ENCODE assay signal across 18 cellular contexts in the genomic region with DNA sequence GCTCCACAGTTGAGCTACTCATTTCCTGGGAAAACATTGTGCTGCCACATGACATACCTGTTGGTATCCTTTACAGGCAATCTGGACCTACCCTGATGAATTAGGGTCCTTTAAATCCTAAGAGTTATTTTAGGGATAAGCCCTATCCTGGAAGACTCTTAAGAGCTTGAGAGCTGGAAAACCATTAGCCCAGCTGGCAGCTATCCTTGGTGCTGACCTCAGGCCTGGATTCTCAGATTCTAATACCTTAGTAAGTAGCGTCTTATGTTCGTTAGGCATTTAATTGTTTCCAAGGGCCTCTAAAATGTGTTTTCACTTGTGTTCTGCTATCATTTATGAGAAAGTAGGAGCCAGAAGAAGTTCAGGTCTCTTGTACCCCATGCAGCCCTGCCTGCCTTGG.
DNase-seq lines count a peak whose midpoint lies in the region; ATAC-seq, FAIRE-seq and TF ChIP-seq lines count a peak whose summit lies in the region.
"Had no signal": no experiment of that assay in that cellular context is flagged by ENCODE, and none has a peak within 500 bp of the region (broad histone marks: within the 10 kb centered on the region; RNA-seq: fewer than 3 reads in every experiment).

No MANE protein-coding gene starts in this region.

- in situ Hi-C loops in GM12878 (cut with MboI): no loop called here

- TF ChIP-seq CTCF in A673 (conservative IDR thresholded peaks at IDR 0.05; ENCODE audit: low read depth, low read length) (no peak), GM12878 (IDR thresholded peaks at IDR 0.05 in 2 of 3, conservative IDR thresholded peaks at IDR 0.05 in 1 of 3; ENCODE audit: control insufficient read depth in 2 of 3, extremely low read depth in 1 of 3, insufficient read depth in 1 of 3, low read depth in 3 of 3, low read length in 3 of 3) (no peak), natural killer cell (IDR thresholded peaks at IDR 0.05) (no peak)

- no peak overlapping the region for H3K27ac Mint-ChIP-seq in natural killer cell
- H3K27ac Mint-ChIP-seq: T-cell had no signal

- H3K27me3 ChIP-seq in A673 (replicated peaks; ENCODE audit: insufficient read depth, low read depth, low read length, poor library complexity): peaks cover 40% of the 10 kb centered on the region
- H3K27me3 ChIP-seq in GM12878 (replicated peaks in 1 of 2; ENCODE audit: control insufficient read depth in 2 of 2, insufficient read depth in 2 of 2, low read length in 1 of 2): no peaks in the 10 kb centered on the region; a peak in 1 of 4 replicates
- H3K27me3 ChIP-seq in small intestine (ENCODE audit: control insufficient read depth in 2 of 2, insufficient read depth in 2 of 2, low read length in 2 of 2): no peaks in the 10 kb centered on the region
- H3K27me3 ChIP-seq: pancreas had no signal

- TF ChIP-seq EP300 in GM12878 (IDR thresholded peaks at IDR 0.05; ENCODE audit: borderline replicate concordance in 1 of 2, control insufficient read depth in 1 of 2, low read depth in 2 of 2, low read length in 2 of 2): no peak

- FAIRE-seq in GM12878 (lab: Jason Lieb, UNC) (no peak), small intestine (lab: Jason Lieb, UNC) (no peak)
- FAIRE-seq: frontal cortex, pancreas had no signal

- no peaks in the 10 kb centered on the region for H3K36me3 Mint-ChIP-seq in natural killer cell
- H3K36me3 Mint-ChIP-seq: T-cell had no signal

- H3K9me3 ChIP-seq in A673 (ENCODE audit: low read depth, low read length, poor library complexity, severe bottlenecking) (no peaks in the 10 kb centered on the region), GM12878 (replicated peaks; ENCODE audit: control insufficient read depth, insufficient read depth, low read length) (no peaks in the 10 kb centered on the region), small intestine (ENCODE audit: control insufficient read depth, low read depth) (no peaks in the 10 kb centered on the region)
- H3K9me3 ChIP-seq: mucosa of descending colon, pancreas had no signal

- H3K4me3 ChIP-seq in A673 (ENCODE audit: low read depth, low read length, poor library complexity, severe bottlenecking) (no peak overlapping the region), GM12878 (no peak overlapping the region), small intestine (ENCODE audit: low read depth in 1 of 2, low read length in 2 of 2) (no peak overlapping the region)
- H3K4me3 ChIP-seq: mucosa of descending colon, pancreas, PC-9 had no signal

- no peaks in the 10 kb centered on the region for H3K79me2 ChIP-seq in GM12878 (ENCODE audit: control insufficient read depth, insufficient read depth, low read length)

- ATAC-seq in GM12878: no peak
- no peak for ATAC-seq in HG03565 (IDR thresholded peaks at IDR 0.05; ENCODE audit: unreplicated experiment)
- ATAC-seq in natural killer cell: no peak
- ATAC-seq: mucosa of descending colon, pancreas, T-cell had no signal

- no peaks in the 10 kb centered on the region for H3K4me1 Mint-ChIP-seq in natural killer cell
- H3K4me1 Mint-ChIP-seq: T-cell had no signal

- BruUV-seq in A673 (replicated peaks; lab: Mats Ljungman, UMichigan): no TSS peak
- BruUV-seq in GM12878 (replicated peaks; lab: Mats Ljungman, UMichigan): no TSS peak

- CTCF ChIA-PET in A673 (lab: Charles Lee) (no interaction called here), GM12878 (lab: Yijun Ruan, JAX) (no interaction called here)

- POLR2A ChIA-PET in A673 (lab: Charles Lee; ENCODE audit: low non-redundant PET) (no interaction called here), GM12878 (lab: Charles Lee) (no interaction called here)

- H3K4me2 ChIP-seq in GM12878 (ENCODE audit: control insufficient read depth, insufficient read depth): no peak overlapping the region
- H3K4me2 ChIP-seq: PC-9 had no signal

- H3K4me3 Mint-ChIP-seq in natural killer cell: no peak overlapping the region
- H3K4me3 Mint-ChIP-seq: T-cell had no signal

- no peak overlapping the region for H3K9ac ChIP-seq in GM12878 (ENCODE audit: control insufficient read depth, insufficient read depth, low read length)

- no peaks in the 10 kb centered on the region for H3K9me3 Mint-ChIP-seq in natural killer cell
- H3K9me3 Mint-ChIP-seq: T-cell had no signal

- no peaks in the 10 kb centered on the region for H4K20me1 ChIP-seq in GM12878 (ENCODE audit: control insufficient read depth, insufficient read depth)

- SMC1A ChIA-PET in GM12878 (lab: Charles Lee; ENCODE audit: uncharacterized antibody, unreplicated experiment): interaction anchor here (1.7 kb wide), 1 partner anchor 8 kb away, joined by 4 read pairs; no protein-coding TSS in a partner anchor

- H3K27ac ChIP-seq in A673 (ENCODE audit: low read depth, low read length, poor library complexity, severe bottlenecking) (no peak overlapping the region), GM12878 (ENCODE audit: control insufficient read depth, insufficient read depth) (no peak overlapping the region), small intestine (ENCODE audit: low read depth in 1 of 2, low read length in 1 of 2) (no peak overlapping the region)
- H3K27ac ChIP-seq: pancreas, PC-9 had no signal

- DNase-seq in A673 (ENCODE audit: low spot score): peak; percentile 32
- peak; percentile 4 for DNase-seq in LHCN-M2 (ENCODE audit: low read depth)
- no peak for DNase-seq in GM12878 (ENCODE audit: low read depth, low spot score)
- DNase-seq in iPS-NIHi7 (ENCODE audit: extremely low spot score): peak; percentile 63
- DNase-seq in small intestine: no peak
- DNase-seq in natural killer cell: no peak
- DNase-seq in H4 (ENCODE audit: low spot score): no peak
- DNase-seq: AML-193, dermis blood vessel endothelial cell, DMS53, mucosa of descending colon, NCI-H446, pancreas, PC-9, substantia nigra, T-cell had no signal

- no peak for TF ChIP-seq POLR2A in GM12878 (IDR thresholded peaks at IDR 0.05; ENCODE audit: low read depth, low read length)

- TF ChIP-seq RAD21 in GM12878 (IDR thresholded peaks at IDR 0.05; ENCODE audit: insufficient read depth, low read depth, low read length): no peak

- H3K4me1 ChIP-seq in A673 (ENCODE audit: insufficient read depth, low read length, poor library complexity, severe bottlenecking): no peaks in the 10 kb centered on the region
- H3K4me1 ChIP-seq in GM12878 (ENCODE audit: control insufficient read depth, insufficient read depth, low read length): no peaks in the 10 kb centered on the region
- H3K4me1 ChIP-seq in small intestine (ENCODE audit: control insufficient read depth in 2 of 2, insufficient read depth in 1 of 2, low read depth in 1 of 2, low read length in 1 of 2): no peaks in the 10 kb centered on the region
- H3K4me1 ChIP-seq: pancreas had no signal

- 86% methylated on average over 2 of the region's 2 CpGs for WGBS in GM12878 (ENCODE audit: insufficient coverage, insufficient replicate concordance, low lambda C conversion rate, missing lambda C conversion rate)
- WGBS in small intestine, 3 donors: 38 to 73% (median 54%) methylated on average over 2 of the region's 2 CpGs

- intact Hi-C loops in A673 (cut with micrococcal nuclease; ENCODE audit: unreplicated experiment) (no loop called here), GM12878 (cut with micrococcal nuclease; ENCODE audit: unreplicated experiment) (no loop called here), natural killer cell (cut with micrococcal nuclease) (no loop called here)

- H2AFZ ChIP-seq in GM12878 (ENCODE audit: control insufficient read depth, low read depth, low read length): no peak overlapping the region
- H2AFZ ChIP-seq: PC-9 had no signal

- RAD21 ChIA-PET in GM12878 (lab: Charles Lee; ENCODE audit: unreplicated experiment): no interaction called here

- H3K36me3 ChIP-seq in A673 (ENCODE audit: insufficient read depth, low read length, poor library complexity, severe bottlenecking) (no peaks in the 10 kb centered on the region), GM12878 (ENCODE audit: control insufficient read depth in 2 of 2, insufficient read depth in 2 of 2, low read length in 1 of 2) (no peaks in the 10 kb centered on the region), small intestine (ENCODE audit: control insufficient read depth in 2 of 2, insufficient read depth in 2 of 2, low read length in 2 of 2) (no peaks in the 10 kb centered on the region)
- H3K36me3 ChIP-seq: pancreas had no signal

- H3K27me3 Mint-ChIP-seq in natural killer cell (ENCODE audit: low read depth in 2 of 2): peaks cover 16 to 22% of the 10 kb centered on the region in 2 donors

TF ChIP-seq in GM12878, 131 proteins besides CTCF, POLR2A, EP300 and RAD21 (continues in another document):
- TF ChIP-seq NFXL1 (IDR thresholded peaks at IDR 0.05; ENCODE audit: borderline replicate concordance): no peak
- TF ChIP-seq, protein P1, sequence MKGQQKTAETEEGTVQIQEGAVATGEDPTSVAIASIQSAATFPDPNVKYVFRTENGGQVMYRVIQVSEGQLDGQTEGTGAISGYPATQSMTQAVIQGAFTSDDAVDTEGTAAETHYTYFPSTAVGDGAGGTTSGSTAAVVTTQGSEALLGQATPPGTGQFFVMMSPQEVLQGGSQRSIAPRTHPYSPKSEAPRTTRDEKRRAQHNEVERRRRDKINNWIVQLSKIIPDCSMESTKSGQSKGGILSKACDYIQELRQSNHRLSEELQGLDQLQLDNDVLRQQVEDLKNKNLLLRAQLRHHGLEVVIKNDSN (IDR thresholded peaks at IDR 0.05; ENCODE audit: borderline replicate concordance, extremely low read length, insufficient read depth, low read depth, low read length): no peak
- TF ChIP-seq JUNB (IDR thresholded peaks at IDR 0.05): no peak
- TF ChIP-seq, protein P2, sequence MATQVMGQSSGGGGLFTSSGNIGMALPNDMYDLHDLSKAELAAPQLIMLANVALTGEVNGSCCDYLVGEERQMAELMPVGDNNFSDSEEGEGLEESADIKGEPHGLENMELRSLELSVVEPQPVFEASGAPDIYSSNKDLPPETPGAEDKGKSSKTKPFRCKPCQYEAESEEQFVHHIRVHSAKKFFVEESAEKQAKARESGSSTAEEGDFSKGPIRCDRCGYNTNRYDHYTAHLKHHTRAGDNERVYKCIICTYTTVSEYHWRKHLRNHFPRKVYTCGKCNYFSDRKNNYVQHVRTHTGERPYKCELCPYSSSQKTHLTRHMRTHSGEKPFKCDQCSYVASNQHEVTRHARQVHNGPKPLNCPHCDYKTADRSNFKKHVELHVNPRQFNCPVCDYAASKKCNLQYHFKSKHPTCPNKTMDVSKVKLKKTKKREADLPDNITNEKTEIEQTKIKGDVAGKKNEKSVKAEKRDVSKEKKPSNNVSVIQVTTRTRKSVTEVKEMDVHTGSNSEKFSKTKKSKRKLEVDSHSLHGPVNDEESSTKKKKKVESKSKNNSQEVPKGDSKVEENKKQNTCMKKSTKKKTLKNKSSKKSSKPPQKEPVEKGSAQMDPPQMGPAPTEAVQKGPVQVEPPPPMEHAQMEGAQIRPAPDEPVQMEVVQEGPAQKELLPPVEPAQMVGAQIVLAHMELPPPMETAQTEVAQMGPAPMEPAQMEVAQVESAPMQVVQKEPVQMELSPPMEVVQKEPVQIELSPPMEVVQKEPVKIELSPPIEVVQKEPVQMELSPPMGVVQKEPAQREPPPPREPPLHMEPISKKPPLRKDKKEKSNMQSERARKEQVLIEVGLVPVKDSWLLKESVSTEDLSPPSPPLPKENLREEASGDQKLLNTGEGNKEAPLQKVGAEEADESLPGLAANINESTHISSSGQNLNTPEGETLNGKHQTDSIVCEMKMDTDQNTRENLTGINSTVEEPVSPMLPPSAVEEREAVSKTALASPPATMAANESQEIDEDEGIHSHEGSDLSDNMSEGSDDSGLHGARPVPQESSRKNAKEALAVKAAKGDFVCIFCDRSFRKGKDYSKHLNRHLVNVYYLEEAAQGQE (IDR thresholded peaks at IDR 0.05; ENCODE audit: low read depth, low read length): peak; percentile 68; the same call in 1 of the 2 replicates

Comparison
In these comparisons a context has a peak if more than half of its experiments do, and no peak if none do; other contexts are left out.
1. DNase-seq: peak in A673 (single experiment), LHCN-M2 (single experiment) and iPS-NIHi7 (single experiment); none in GM12878 (single experiment), small intestine (single experiment), natural killer cell (single experiment) and H4 (single experiment).